ENCODE assay signal across 4 cellular contexts in the genomic region with DNA sequence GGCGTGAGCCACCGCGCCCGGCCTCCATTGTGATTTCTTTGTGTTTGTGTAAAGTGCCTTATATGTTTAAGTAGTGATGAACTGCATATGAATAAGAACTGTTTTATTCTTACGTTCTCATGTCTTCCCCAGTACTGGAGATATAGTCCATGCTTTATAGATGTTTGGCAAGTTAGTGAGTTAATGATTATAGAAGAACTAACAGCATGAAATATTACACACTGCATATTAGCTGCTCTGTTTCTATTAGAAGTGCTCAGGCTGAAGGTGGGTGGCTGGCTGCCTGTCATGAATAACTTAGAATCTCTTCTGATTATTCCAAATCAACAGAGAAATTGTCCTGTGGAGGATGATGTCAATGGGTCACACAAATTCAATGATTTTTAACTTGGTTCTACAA.
"Had no signal": no experiment of that assay in that cellular context is flagged by ENCODE, and none has a peak within 500 bp of the region (broad histone marks: within the 10 kb centered on the region; RNA-seq: fewer than 3 reads in every experiment).

No MANE protein-coding gene starts in this region.

- DNase-seq: H9, HCEC 1CT, IMR-90, KG1 had no signal
